In the genomic region with DNA sequence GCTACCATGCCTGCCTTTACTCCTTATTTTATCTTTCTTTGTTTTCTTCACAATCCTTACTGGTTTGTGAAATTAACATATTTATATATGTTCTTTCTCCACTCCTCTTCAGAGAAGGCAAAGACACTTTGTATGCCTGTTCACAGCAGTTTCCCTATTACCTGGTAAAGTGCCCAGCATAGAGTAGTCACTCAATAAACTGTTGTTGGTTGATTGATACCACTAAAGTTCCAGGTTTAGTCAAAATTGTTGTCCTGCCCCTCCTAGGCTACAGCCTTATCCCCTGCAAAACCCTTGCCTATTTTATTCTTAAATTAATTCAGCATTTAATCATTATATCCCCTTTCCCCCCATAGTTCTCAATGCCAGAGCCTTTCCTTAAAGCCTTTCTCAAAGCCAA, we compare ENCODE assay signal across 9 cellular contexts.
"Had no signal": no experiment of that assay in that cellular context is flagged by ENCODE, and none has a peak within 500 bp of the region (broad histone marks: within the 10 kb centered on the region; RNA-seq: fewer than 3 reads in every experiment).

No MANE protein-coding gene starts in this region.

- H3K9me3 Mint-ChIP-seq: GM23338, H9, HFFc6 had no signal

- H3K4me1 Mint-ChIP-seq: H9 had no signal

- H3K9ac ChIP-seq: GM23248 had no signal

- H3K9me3 ChIP-seq: HAP-1 had no signal

- H3K4me1 ChIP-seq: HAP-1 had no signal

- H3K4me3 ChIP-seq: GM23248, GM23338, HAP-1 had no signal

- H3K27ac Mint-ChIP-seq: GM23338, H9, HFFc6 had no signal

- H2AFZ ChIP-seq: GM23248, GM23338 had no signal

- H3K4me3 Mint-ChIP-seq: GM23338, H9, HFFc6 had no signal

- H3K4me2 ChIP-seq: GM23338 had no signal

- DNase-seq: GM23248, GOT3, H7, H9, HCEC 1CT, HFFc6 had no signal

- H3K36me3 ChIP-seq: HAP-1 had no signal

- H3K27ac ChIP-seq: GM23248 had no signal

- ATAC-seq: GM23338, HCT116 had no signal
